In the genomic region with DNA sequence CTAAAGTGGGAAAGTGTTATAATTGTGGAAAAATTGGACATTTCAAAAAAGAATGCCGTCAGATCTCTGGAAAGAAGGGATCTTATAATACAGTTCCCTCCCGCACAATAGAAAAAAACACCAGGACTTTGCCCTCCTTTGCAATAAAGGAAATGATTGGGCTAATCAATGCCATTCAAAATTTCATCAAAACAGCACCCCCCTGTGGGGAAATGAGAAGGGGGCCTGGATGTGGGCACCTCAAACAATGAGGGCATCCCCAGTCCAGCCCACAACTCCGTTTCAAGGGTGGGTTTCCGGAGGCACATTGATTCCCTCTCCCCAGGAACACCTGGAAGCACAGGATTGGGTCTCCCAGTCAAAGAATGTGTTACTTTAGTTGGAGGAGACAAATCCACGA, we compare ENCODE assay signal across 16 cellular contexts. TPM values are rescaled to one million over a fixed set of nuclear protein-coding genes. Genes with fewer than 3 reads are reported as not detected.
A peak's percentile ranks its signal among the peaks of the same experiment; 100 is the strongest.
DNase-seq lines count a peak whose midpoint lies in the region; ATAC-seq and TF ChIP-seq lines count a peak whose summit lies in the region.
"Had no signal": no experiment of that assay in that cellular context is flagged by ENCODE, and none has a peak within 500 bp of the region (broad histone marks: within the 10 kb centered on the region; RNA-seq: fewer than 3 reads in every experiment).

No MANE protein-coding gene starts in this region.

- CTCF ChIA-PET in HCT116 (lab: Charles Lee), result no interaction called here

- H3K4me3 ChIP-seq in HCT116 (replicated peaks in 1 of 2; ENCODE audit: low read depth in 1 of 2, low read length in 2 of 2) (no peak overlapping the region), rectal smooth muscle tissue (ENCODE audit: low read length) (peak overlapping the region; percentile 13)
- H3K4me3 ChIP-seq: right lobe of liver had no signal

- H3K9ac ChIP-seq in HCT116 (ENCODE audit: low read length) (no peak overlapping the region), rectal smooth muscle tissue (ENCODE audit: low read length) (no peak overlapping the region)

- TF ChIP-seq POLR2A in HCT116 (IDR thresholded peaks at IDR 0.05; ENCODE audit: borderline replicate concordance, extremely low read depth, insufficient read depth, insufficient read length), result no peak

- no peak overlapping the region for H3K4me2 ChIP-seq in HCT116 (ENCODE audit: low read length)

- H4K20me1 ChIP-seq in HCT116 (ENCODE audit: insufficient read depth), result no peaks in the 10 kb centered on the region

- no peak for TF ChIP-seq RAD21 in HCT116 (IDR thresholded peaks at IDR 0.05; ENCODE audit: low read depth)

- no peak overlapping the region for H3K27ac Mint-ChIP-seq in chondrocyte (ENCODE audit: unreplicated experiment)
- H3K27ac Mint-ChIP-seq: activated naive CD8-positive, alpha-beta T cell had no signal

- POLR2A ChIA-PET in HCT116 (lab: Charles Lee), result no interaction called here

- H2AFZ ChIP-seq in HCT116 (ENCODE audit: low read depth, low read length, poor library complexity, severe bottlenecking), result no peak overlapping the region

- BruUV-seq in HCT116 (replicated peaks; lab: Mats Ljungman, UMichigan), result no TSS peak

- no peaks in the 10 kb centered on the region for H3K4me1 ChIP-seq in HCT116 (ENCODE audit: control insufficient read depth in 1 of 2, insufficient read depth in 2 of 2, low read length in 2 of 2)
- no peaks in the 10 kb centered on the region for H3K4me1 ChIP-seq in rectal smooth muscle tissue (ENCODE audit: control insufficient read depth, insufficient read depth, low read length)
- H3K4me1 ChIP-seq: right lobe of liver had no signal

- H3K79me2 ChIP-seq in HCT116 (ENCODE audit: insufficient read depth, low read length), result no peaks in the 10 kb centered on the region

- no peaks in the 10 kb centered on the region for H3K36me3 Mint-ChIP-seq in chondrocyte (ENCODE audit: low read depth)

- no peak for DNase-seq in HCT116 (ENCODE audit: low read depth, low spot score)
- DNase-seq in chondrocyte (ENCODE audit: low spot score), result no peak
- no peak for DNase-seq in mesenteric fat pad (ENCODE audit: low spot score)
- DNase-seq: activated CD4-positive, alpha-beta T cell treated with anti-CD3 and anti-CD28 coated beads for 1 hour; EL; head of caudate nucleus; NCI-H1417 treated with DMSO at 0.1 percent for 48 hours; NCI-H510A; nucleus accumbens; right lobe of liver had no signal

- H3K27ac ChIP-seq in C4-2B (no peak overlapping the region), HCT116 (ENCODE audit: low read depth, low read length) (no peak overlapping the region), rectal smooth muscle tissue (ENCODE audit: low read depth, low read length) (no peak overlapping the region)
- H3K27ac ChIP-seq: right lobe of liver had no signal

- no peak overlapping the region for H3K4me3 Mint-ChIP-seq in chondrocyte (ENCODE audit: unreplicated experiment)
- H3K4me3 Mint-ChIP-seq: activated naive CD8-positive, alpha-beta T cell had no signal

- no peaks in the 10 kb centered on the region for H3K9me2 ChIP-seq in HCT116 (ENCODE audit: insufficient read depth)

- intact Hi-C loops in HCT116 (cut with micrococcal nuclease), result no loop called here

- H3K27me3 Mint-ChIP-seq in chondrocyte (ENCODE audit: low read depth), result peaks cover 17% of the 10 kb centered on the region

- H3K36me3 ChIP-seq in HCT116 (ENCODE audit: control insufficient read depth in 1 of 2, insufficient read depth in 2 of 2, low read length in 2 of 2) (no peaks in the 10 kb centered on the region), rectal smooth muscle tissue (ENCODE audit: control insufficient read depth, insufficient read depth, low read length) (no peaks in the 10 kb centered on the region)
- H3K36me3 ChIP-seq: right lobe of liver had no signal

- H3K27me3 ChIP-seq in HCT116 (ENCODE audit: insufficient read depth, low read length), result no peaks in the 10 kb centered on the region
- H3K27me3 ChIP-seq in rectal smooth muscle tissue (ENCODE audit: control insufficient read depth, insufficient read depth, low read length), result no peaks in the 10 kb centered on the region
- H3K27me3 ChIP-seq: right lobe of liver had no signal

- H3K9me3 Mint-ChIP-seq in chondrocyte (ENCODE audit: low read depth), result peaks cover 2% of the 10 kb centered on the region

- TF ChIP-seq CTCF in C4-2B (conservative IDR thresholded peaks at IDR 0.05), result peak; percentile 16
- TF ChIP-seq CTCF in HCT116 (IDR thresholded peaks at IDR 0.05 in 2 of 3, conservative IDR thresholded peaks at IDR 0.05 in 1 of 3; ENCODE audit: borderline replicate concordance in 1 of 3, insufficient read depth in 1 of 3, low read depth in 2 of 3, low read length in 2 of 3), result peak in 2 of 3 experiments; percentile 23 to 24; a peak in 1 of 6 replicates
- TF ChIP-seq CTCF in chondrocyte (IDR thresholded peaks at IDR 0.05), result peak; percentile 26

- ATAC-seq in HCT116 (no peak), GM21825 (IDR thresholded peaks at IDR 0.05; ENCODE audit: unreplicated experiment) (no peak), GM19035 (IDR thresholded peaks at IDR 0.05; ENCODE audit: unreplicated experiment) (no peak)
- ATAC-seq: right lobe of liver had no signal

- no peaks in the 10 kb centered on the region for H3K4me1 Mint-ChIP-seq in chondrocyte (ENCODE audit: low read depth)

- RAD21 ChIA-PET in HCT116 (lab: Charles Lee; ENCODE audit: low non-redundant PET in 1 of 2, low total read pairs in 2 of 2, uncharacterized antibody in 2 of 2, unreplicated experiment in 2 of 2), result no interaction called here

- no peaks in the 10 kb centered on the region for H3K9me3 ChIP-seq in HCT116 (ENCODE audit: control insufficient read depth in 1 of 2, insufficient read depth in 1 of 2, low read depth in 1 of 2, low read length in 2 of 2)
- H3K9me3 ChIP-seq: right lobe of liver had no signal

TF ChIP-seq in HCT116, 20 proteins besides CTCF, POLR2A, EP300 and RAD21 (continues in another document):
- TF ChIP-seq ZNF274 (IDR thresholded peaks at IDR 0.05; ENCODE audit: low read depth, low read length), result no peak
- TF ChIP-seq YY1 (IDR thresholded peaks at IDR 0.05; ENCODE audit: extremely low read depth, insufficient replicate concordance, low read depth, low read length), result no peak
- TF ChIP-seq, protein P1, sequence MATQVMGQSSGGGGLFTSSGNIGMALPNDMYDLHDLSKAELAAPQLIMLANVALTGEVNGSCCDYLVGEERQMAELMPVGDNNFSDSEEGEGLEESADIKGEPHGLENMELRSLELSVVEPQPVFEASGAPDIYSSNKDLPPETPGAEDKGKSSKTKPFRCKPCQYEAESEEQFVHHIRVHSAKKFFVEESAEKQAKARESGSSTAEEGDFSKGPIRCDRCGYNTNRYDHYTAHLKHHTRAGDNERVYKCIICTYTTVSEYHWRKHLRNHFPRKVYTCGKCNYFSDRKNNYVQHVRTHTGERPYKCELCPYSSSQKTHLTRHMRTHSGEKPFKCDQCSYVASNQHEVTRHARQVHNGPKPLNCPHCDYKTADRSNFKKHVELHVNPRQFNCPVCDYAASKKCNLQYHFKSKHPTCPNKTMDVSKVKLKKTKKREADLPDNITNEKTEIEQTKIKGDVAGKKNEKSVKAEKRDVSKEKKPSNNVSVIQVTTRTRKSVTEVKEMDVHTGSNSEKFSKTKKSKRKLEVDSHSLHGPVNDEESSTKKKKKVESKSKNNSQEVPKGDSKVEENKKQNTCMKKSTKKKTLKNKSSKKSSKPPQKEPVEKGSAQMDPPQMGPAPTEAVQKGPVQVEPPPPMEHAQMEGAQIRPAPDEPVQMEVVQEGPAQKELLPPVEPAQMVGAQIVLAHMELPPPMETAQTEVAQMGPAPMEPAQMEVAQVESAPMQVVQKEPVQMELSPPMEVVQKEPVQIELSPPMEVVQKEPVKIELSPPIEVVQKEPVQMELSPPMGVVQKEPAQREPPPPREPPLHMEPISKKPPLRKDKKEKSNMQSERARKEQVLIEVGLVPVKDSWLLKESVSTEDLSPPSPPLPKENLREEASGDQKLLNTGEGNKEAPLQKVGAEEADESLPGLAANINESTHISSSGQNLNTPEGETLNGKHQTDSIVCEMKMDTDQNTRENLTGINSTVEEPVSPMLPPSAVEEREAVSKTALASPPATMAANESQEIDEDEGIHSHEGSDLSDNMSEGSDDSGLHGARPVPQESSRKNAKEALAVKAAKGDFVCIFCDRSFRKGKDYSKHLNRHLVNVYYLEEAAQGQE (IDR thresholded peaks at IDR 0.05; ENCODE audit: low read depth), result no peak
- TF ChIP-seq, protein P2, sequence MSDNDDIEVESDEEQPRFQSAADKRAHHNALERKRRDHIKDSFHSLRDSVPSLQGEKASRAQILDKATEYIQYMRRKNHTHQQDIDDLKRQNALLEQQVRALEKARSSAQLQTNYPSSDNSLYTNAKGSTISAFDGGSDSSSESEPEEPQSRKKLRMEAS (IDR thresholded peaks at IDR 0.05), result no peak
- no peak for TF ChIP-seq EGR1 (IDR thresholded peaks at IDR 0.05; ENCODE audit: low read depth)
- no peak for TF ChIP-seq SIN3A (IDR thresholded peaks at IDR 0.05; ENCODE audit: low read depth)
- no peak for TF ChIP-seq FOSL1 (IDR thresholded peaks at IDR 0.05; ENCODE audit: low read depth)
- no peak for TF ChIP-seq EZH2 (IDR thresholded peaks at IDR 0.05)
- TF ChIP-seq EZH2phosphoT487 (IDR thresholded peaks at IDR 0.05; ENCODE audit: borderline replicate concordance), result no peak
- no peak for TF ChIP-seq ZFX (IDR thresholded peaks at IDR 0.05)
- TF ChIP-seq, protein P3, sequence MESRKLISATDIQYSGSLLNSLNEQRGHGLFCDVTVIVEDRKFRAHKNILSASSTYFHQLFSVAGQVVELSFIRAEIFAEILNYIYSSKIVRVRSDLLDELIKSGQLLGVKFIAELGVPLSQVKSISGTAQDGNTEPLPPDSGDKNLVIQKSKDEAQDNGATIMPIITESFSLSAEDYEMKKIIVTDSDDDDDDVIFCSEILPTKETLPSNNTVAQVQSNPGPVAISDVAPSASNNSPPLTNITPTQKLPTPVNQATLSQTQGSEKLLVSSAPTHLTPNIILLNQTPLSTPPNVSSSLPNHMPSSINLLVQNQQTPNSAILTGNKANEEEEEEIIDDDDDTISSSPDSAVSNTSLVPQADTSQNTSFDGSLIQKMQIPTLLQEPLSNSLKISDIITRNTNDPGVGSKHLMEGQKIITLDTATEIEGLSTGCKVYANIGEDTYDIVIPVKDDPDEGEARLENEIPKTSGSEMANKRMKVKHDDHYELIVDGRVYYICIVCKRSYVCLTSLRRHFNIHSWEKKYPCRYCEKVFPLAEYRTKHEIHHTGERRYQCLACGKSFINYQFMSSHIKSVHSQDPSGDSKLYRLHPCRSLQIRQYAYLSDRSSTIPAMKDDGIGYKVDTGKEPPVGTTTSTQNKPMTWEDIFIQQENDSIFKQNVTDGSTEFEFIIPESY (IDR thresholded peaks at IDR 0.05; ENCODE audit: extremely low read depth, insufficient replicate concordance, low read length), result no peak

RNA-seq across cellular contexts. Expression of a gene that starts 26.1 kb away (rescaled TPM):
- not detected for total RNA-seq in HCT116 (2021; ENCODE audit: unreplicated experiment)
- not detected in 2 replicates for polyA plus RNA-seq in HCT116 (2012)
- total RNA-seq in chondrocyte, result 0.15 TPM in 1 of 3 replicates, not detected in the others
- 121 TPM for total RNA-seq in mesenteric fat pad
- total RNA-seq: temporal lobe had no signal

RNA-seq across cellular contexts. Expression of a gene that starts 34.2 kb away (rescaled TPM):
- total RNA-seq in HCT116 (2021; ENCODE audit: unreplicated experiment), result 16.4 TPM
- polyA plus RNA-seq in HCT116 (2012), result 7.5 and 10.2 TPM in 2 replicates
- total RNA-seq in chondrocyte, result 7.0 to 7.8 TPM (median 7.5 TPM) in 3 replicates
- 2.3 TPM for total RNA-seq in mesenteric fat pad

RNA-seq across cellular contexts. Expression of a gene that starts 40.1 kb away (rescaled TPM):
- total RNA-seq in HCT116 (2021; ENCODE audit: unreplicated experiment), result 19.5 TPM
- polyA plus RNA-seq in HCT116 (2012), result 11.0 and 12.3 TPM in 2 replicates
- 13.3 to 15.6 TPM (median 14.4 TPM) in 3 replicates for total RNA-seq in chondrocyte
- total RNA-seq in mesenteric fat pad, result 22.3 TPM

Comparison
In these comparisons a context has a peak if more than half of its experiments do, and no peak if none do; other contexts are left out.
1. RNA of a gene that starts 26.1 kb away (total RNA-seq): 121 TPM in mesenteric fat pad (single experiment); not detected in HCT116 (single experiment) and 0.15 TPM in chondrocyte; every median in the first group is over 100 times any median in the second.
2. Peak in every context shown above with its lines, with median percentiles within 50 percentile points of each other: CTCF ChIP-seq.